Comparison of ENCODE assay signal across 8 cellular contexts in the genomic region with DNA sequence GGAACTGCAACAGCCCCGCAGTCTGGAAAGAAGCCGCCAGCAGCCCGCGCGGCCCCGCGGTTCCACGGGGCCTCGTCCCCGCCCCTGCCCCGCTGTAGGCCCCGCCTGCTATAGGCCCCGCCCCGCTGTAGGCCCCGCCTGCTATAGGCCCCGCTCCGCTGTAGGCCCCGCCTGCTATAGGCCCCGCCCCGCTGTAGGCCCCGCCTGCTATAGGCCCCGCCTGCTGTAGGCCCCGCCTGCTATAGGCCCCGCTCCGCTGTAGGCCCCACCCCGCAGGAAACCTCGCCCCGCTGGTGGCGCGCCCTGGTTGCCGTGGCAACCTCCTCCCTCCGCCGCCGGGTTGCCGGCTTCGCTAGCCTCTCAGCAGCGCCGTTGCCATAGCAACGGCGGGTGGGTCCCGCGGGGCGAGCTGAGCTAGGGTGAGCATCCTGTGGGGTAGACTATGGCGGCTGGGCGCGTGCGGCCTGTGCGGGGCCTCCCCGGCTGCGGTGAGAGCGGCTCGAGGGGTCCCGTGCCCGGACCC. TPM values are rescaled to one million over a fixed set of nuclear protein-coding genes. Genes with fewer than 3 reads are reported as not detected.
DNase-seq lines count a peak whose midpoint lies in the region; ATAC-seq and TF ChIP-seq lines count a peak whose summit lies in the region.

No MANE protein-coding gene starts in this region.

- peak overlapping the region; percentile 60 to 81 (median 67) for H3K4me3 Mint-ChIP-seq in CD4-positive, CD25-positive, alpha-beta regulatory T cell
- peak overlapping the region; percentile 73 for H3K4me3 Mint-ChIP-seq in activated T-cell treated with anti-CD3 and anti-CD28 coated beads, Interleukin-2, amount 50 U/mL, for 24 hours

- H3K36me3 Mint-ChIP-seq in CD4-positive, CD25-positive, alpha-beta regulatory T cell, result no peaks in the 10 kb centered on the region
- H3K36me3 Mint-ChIP-seq in activated T-cell treated with anti-CD3 and anti-CD28 coated beads, Interleukin-2, amount 50 U/mL, for 24 hours (ENCODE audit: low read depth), result no peaks in the 10 kb centered on the region

- H3K9me2 ChIP-seq in PC-3 (replicated peaks; ENCODE audit: low read length), result no peaks in the 10 kb centered on the region

- peaks cover 0 to 6% (median 0%) of the 10 kb centered on the region in 4 donors for H3K4me1 Mint-ChIP-seq in CD4-positive, CD25-positive, alpha-beta regulatory T cell
- peaks cover 5% of the 10 kb centered on the region for H3K4me1 Mint-ChIP-seq in activated T-cell treated with anti-CD3 and anti-CD28 coated beads, Interleukin-2, amount 50 U/mL, for 24 hours (ENCODE audit: low read depth)

- H3K4me1 ChIP-seq in CD4-positive, CD25-positive, alpha-beta regulatory T cell (ENCODE audit: control insufficient read depth, insufficient read depth, low read length, poor library complexity, severe bottlenecking), result peaks cover 11% of the 10 kb centered on the region
- H3K4me1 ChIP-seq in HUES48 (ENCODE audit: control insufficient read depth, insufficient read depth, low read length), result 0 out of 2 replicates have a peak, but pooled peaks cover 5% of the 10 kb centered on the region
- no peaks in the 10 kb centered on the region for H3K4me1 ChIP-seq in PC-3 (ENCODE audit: insufficient read depth, low read length)
- H3K4me1 ChIP-seq in esophagus muscularis mucosa, result peaks cover 10 to 22% (median 17%) of the 10 kb centered on the region in 4 donors
- peaks cover 4 to 7% of the 10 kb centered on the region in 2 donors for H3K4me1 ChIP-seq in muscle layer of duodenum (ENCODE audit: control insufficient read depth in 1 of 2, insufficient read depth in 2 of 2, low read length in 2 of 2)

- peak overlapping the region; percentile 61 for H2AFZ ChIP-seq in PC-3 (ENCODE audit: low read length)

- 14% methylated on average over 17 of the region's 54 CpGs for WGBS in esophagus muscularis mucosa

- peak; percentile 97 to 99 (median 98) for DNase-seq in CD4-positive, CD25-positive, alpha-beta regulatory T cell
- DNase-seq in GM20000 (ENCODE audit: low spot score) (peak; percentile 94), PC-3 (peak; percentile 71), esophagus muscularis mucosa (ENCODE audit: extremely low spot score) (peak; percentile 94)
- peak; percentile 99 for DNase-seq in activated T-cell treated with anti-CD3 and anti-CD28 coated beads, Interleukin-2, amount 50 U/mL, for 24 hours
- peak; percentile 97 for DNase-seq in stimulated activated CD8-positive, alpha-beta memory T cell treated with anti-CD3 and anti-CD28 coated beads, Interleukin-4, amount 100 ng/mL, for 48 hours

- no peaks in the 10 kb centered on the region for H3K36me3 ChIP-seq in CD4-positive, CD25-positive, alpha-beta regulatory T cell (ENCODE audit: control insufficient read depth, insufficient read depth, low read length)
- no peaks in the 10 kb centered on the region for H3K36me3 ChIP-seq in HUES48 (ENCODE audit: control insufficient read depth, insufficient read depth, low read length)
- H3K36me3 ChIP-seq in PC-3 (ENCODE audit: low read depth, low read length), result no peaks in the 10 kb centered on the region
- no peaks in the 10 kb centered on the region for H3K36me3 ChIP-seq in esophagus muscularis mucosa
- H3K36me3 ChIP-seq in muscle layer of duodenum (ENCODE audit: control insufficient read depth in 1 of 2, insufficient read depth in 2 of 2, low read length in 2 of 2), result no peaks in the 10 kb centered on the region

- H3K4me2 ChIP-seq in PC-3 (ENCODE audit: low read length), result peak overlapping the region; percentile 71

- H3K27ac ChIP-seq in CD4-positive, CD25-positive, alpha-beta regulatory T cell (ENCODE audit: insufficient read depth, low read length, poor library complexity, severe bottlenecking), result peak overlapping the region; percentile 47
- H3K27ac ChIP-seq in HUES48 (ENCODE audit: low read depth, low read length) (no peak overlapping the region), PC-3 (ENCODE audit: low read length) (no peak overlapping the region), esophagus muscularis mucosa (replicated peaks in 1 of 4) (peak overlapping the region in 1 of 4 donors; percentile 22), muscle layer of duodenum (ENCODE audit: low read length) (no peak overlapping the region)

- H3K9me3 Mint-ChIP-seq in CD4-positive, CD25-positive, alpha-beta regulatory T cell, result no peaks in the 10 kb centered on the region
- no peaks in the 10 kb centered on the region for H3K9me3 Mint-ChIP-seq in activated T-cell treated with anti-CD3 and anti-CD28 coated beads, Interleukin-2, amount 50 U/mL, for 24 hours

- TF ChIP-seq CTCF in GM20000 (IDR thresholded peaks at IDR 0.05; ENCODE audit: extremely low read depth, missing control alignments), result no peak
- no peak for TF ChIP-seq CTCF in PC-3 (conservative IDR thresholded peaks at IDR 0.05; ENCODE audit: low read depth, low read length)
- no peak for TF ChIP-seq CTCF in esophagus muscularis mucosa (IDR thresholded peaks at IDR 0.05)

- ATAC-seq in CD4-positive, CD25-positive, alpha-beta regulatory T cell (ENCODE audit: low read depth in 2 of 2), result peak; percentile 93
- ATAC-seq in PC-3, result peak; percentile 80

- H3K79me2 ChIP-seq in PC-3 (ENCODE audit: low read length), result no peaks in the 10 kb centered on the region

- peaks cover 13% of the 10 kb centered on the region for H3K27me3 ChIP-seq in CD4-positive, CD25-positive, alpha-beta regulatory T cell (ENCODE audit: control insufficient read depth, insufficient read depth, low read length)
- H3K27me3 ChIP-seq in HUES48 (ENCODE audit: control insufficient read depth, insufficient read depth, low read length) (peaks cover 46% of the 10 kb centered on the region), PC-3 (ENCODE audit: low read length) (peaks cover 50% of the 10 kb centered on the region), esophagus muscularis mucosa (peaks cover 0 to 23% (median 2%) of the 10 kb centered on the region in 4 donors), muscle layer of duodenum (ENCODE audit: low read depth, low read length) (no peaks in the 10 kb centered on the region)

- no peak for TF ChIP-seq POLR2A in esophagus muscularis mucosa (IDR thresholded peaks at IDR 0.05; ENCODE audit: low read depth)

- no peaks in the 10 kb centered on the region for H3K9me3 ChIP-seq in CD4-positive, CD25-positive, alpha-beta regulatory T cell (ENCODE audit: control insufficient read depth in 2 of 2, low read length in 2 of 2)
- H3K9me3 ChIP-seq in HUES48 (ENCODE audit: control insufficient read depth, insufficient read depth, low read length), result no peaks in the 10 kb centered on the region
- H3K9me3 ChIP-seq in PC-3 (ENCODE audit: low read length), result no peaks in the 10 kb centered on the region
- no peaks in the 10 kb centered on the region for H3K9me3 ChIP-seq in esophagus muscularis mucosa
- H3K9me3 ChIP-seq in muscle layer of duodenum (ENCODE audit: control insufficient read depth in 1 of 2, low read length in 2 of 2), result no peaks in the 10 kb centered on the region

- H3K27ac Mint-ChIP-seq in CD4-positive, CD25-positive, alpha-beta regulatory T cell, result peak overlapping the region in 1 of 3 donors; percentile 56
- H3K27ac Mint-ChIP-seq in activated T-cell treated with anti-CD3 and anti-CD28 coated beads, Interleukin-2, amount 50 U/mL, for 24 hours, result no peak overlapping the region

- POLR2A ChIA-PET in PC-3 (lab: Charles Lee; ENCODE audit: unreplicated experiment), result no interaction called here

- intact Hi-C loops in PC-3 (cut with micrococcal nuclease) (no loop called here), esophagus muscularis mucosa (cut with DNase I) (loop anchor here (10.0 kb wide), 1 partner anchor 317 kb away; no protein-coding TSS in a partner anchor)

- CTCF ChIA-PET in PC-3 (lab: Charles Lee), result no interaction called here

- H3F3A ChIP-seq in PC-3 (ENCODE audit: low read length, unreplicated experiment), result no peaks in the 10 kb centered on the region

- H3K9ac ChIP-seq in HUES48 (ENCODE audit: low read depth, low read length) (no peak overlapping the region), PC-3 (ENCODE audit: low read length) (no peak overlapping the region)

- TF ChIP-seq EP300 in esophagus muscularis mucosa (IDR thresholded peaks at IDR 0.05), result no peak

- peak overlapping the region; percentile 66 for H3K4me3 ChIP-seq in CD4-positive, CD25-positive, alpha-beta regulatory T cell (ENCODE audit: low read depth, low read length)
- peak overlapping the region; percentile 66 for H3K4me3 ChIP-seq in HUES48 (ENCODE audit: low read depth, low read length)
- H3K4me3 ChIP-seq in PC-3 (ENCODE audit: low read length), result peak overlapping the region; percentile 38
- peak overlapping the region; percentile 27 to 45 (median 41) for H3K4me3 ChIP-seq in esophagus muscularis mucosa
- H3K4me3 ChIP-seq in muscle layer of duodenum (ENCODE audit: low read depth in 1 of 2, low read length in 2 of 2), result peak overlapping the region; percentile 44 to 51

- no peaks in the 10 kb centered on the region for H4K20me1 ChIP-seq in PC-3 (ENCODE audit: low read length)

- peaks cover 44% of the 10 kb centered on the region for H3K27me3 Mint-ChIP-seq in CD4-positive, CD25-positive, alpha-beta regulatory T cell
- H3K27me3 Mint-ChIP-seq in activated T-cell treated with anti-CD3 and anti-CD28 coated beads, Interleukin-2, amount 50 U/mL, for 24 hours, result peaks cover 32% of the 10 kb centered on the region

- BruUV-seq in PC-3 (replicated peaks; lab: Mats Ljungman, UMichigan), result no TSS peak

RNA-seq across cellular contexts. Expression of a gene that starts 12.2 kb away (rescaled TPM):
- not detected for total RNA-seq in CD4-positive, CD25-positive, alpha-beta regulatory T cell
- polyA plus RNA-seq in CD4-positive, CD25-positive, alpha-beta regulatory T cell, result not detected
- total RNA-seq in PC-3 (2014; rRNA removed) (0.40 TPM in 1 of 2 replicates, not detected in the other), esophagus muscularis mucosa (1 to 10 TPM; 1.7 to 4.1 (median 3.4) TPM)

RNA-seq across cellular contexts. Expression of a gene that starts 36.4 kb away (rescaled TPM):
- total RNA-seq in CD4-positive, CD25-positive, alpha-beta regulatory T cell, result not detected
- not detected for polyA plus RNA-seq in CD4-positive, CD25-positive, alpha-beta regulatory T cell
- total RNA-seq in PC-3 (2014; rRNA removed), result not detected in 2 replicates
- not detected for total RNA-seq in esophagus muscularis mucosa
